13 cellular contexts compared by ENCODE assay signal in genomic region chr12:14138495-14138894, GRCh38.
DNase-seq lines count a peak whose midpoint lies in the region; ATAC-seq and TF ChIP-seq lines count a peak whose summit lies in the region.
"Had no signal": no experiment of that assay in that cellular context is flagged by ENCODE, and none has a peak within 500 bp of the region (broad histone marks: within the 10 kb centered on the region; RNA-seq: fewer than 3 reads in every experiment).

No MANE protein-coding gene starts in this region.

- H3K9me3 ChIP-seq in PC-9 (ENCODE audit: insufficient read depth, low read depth): no peaks in the 10 kb centered on the region
- no peaks in the 10 kb centered on the region for H3K9me3 ChIP-seq in ovary
- H3K9me3 ChIP-seq: adrenal gland, sigmoid colon had no signal

- no peak for TF ChIP-seq POLR2A in ovary (IDR thresholded peaks at IDR 0.05)

- no TSS peak for BruUV-seq in PC-9 (replicated peaks; lab: Mats Ljungman, UMichigan)

- no peaks in the 10 kb centered on the region for H3K36me3 ChIP-seq in PC-9 (ENCODE audit: low read depth)
- no peaks in the 10 kb centered on the region for H3K36me3 ChIP-seq in ovary
- H3K36me3 ChIP-seq: adrenal gland, sigmoid colon had no signal

- H3F3A ChIP-seq in PC-9 (ENCODE audit: insufficient read depth, low read depth): no peaks in the 10 kb centered on the region

- H3K4me3 ChIP-seq in PC-9 (no peak overlapping the region), ovary (no peak overlapping the region)
- H3K4me3 ChIP-seq: adrenal gland, sigmoid colon had no signal

- H4K20me1 ChIP-seq in PC-9 (ENCODE audit: insufficient read depth): no peaks in the 10 kb centered on the region

- no peak overlapping the region for H3K4me2 ChIP-seq in PC-9

- no peaks in the 10 kb centered on the region for H3K4me1 ChIP-seq in PC-9 (replicated peaks; ENCODE audit: insufficient read depth)
- no peaks in the 10 kb centered on the region for H3K4me1 ChIP-seq in ovary (ENCODE audit: insufficient read depth)
- H3K4me1 ChIP-seq: sigmoid colon had no signal

- POLR2A ChIA-PET in PC-9 (lab: Charles Lee; ENCODE audit: unreplicated experiment) (no interaction called here), RWPE1 (lab: Yijun Ruan, JAX; ENCODE audit: low non-redundant PET) (interaction anchor here (0.6 kb wide), 1 partner anchor 768 kb away, joined by 3 read pairs; no protein-coding TSS in a partner anchor)

- H3K27ac ChIP-seq in C4-2B (no peak overlapping the region), PC-9 (no peak overlapping the region), RWPE1 (no peak overlapping the region), ovary (no peak overlapping the region)
- H3K27ac ChIP-seq: adrenal gland, sigmoid colon had no signal

- no peak for DNase-seq in PC-9
- DNase-seq in iPS-NIHi7 (ENCODE audit: extremely low spot score): peak; percentile 62
- DNase-seq in RWPE1 (ENCODE audit: low spot score): no peak
- no peak for DNase-seq in ovary
- no peak for DNase-seq in kidney tubule cell (ENCODE audit: low spot score)
- DNase-seq: activated T-cell treated with anti-CD3 and anti-CD28 coated beads for 4 hours; adrenal gland; CD4-positive, alpha-beta T cell; dermis blood vessel endothelial cell; sigmoid colon had no signal

- no peak for ATAC-seq in HG03280 (IDR thresholded peaks at IDR 0.05; ENCODE audit: unreplicated experiment)

- no peaks in the 10 kb centered on the region; the same call in 1 of the 2 replicates for H3K27me3 ChIP-seq in PC-9 (ENCODE audit: insufficient read depth, low read depth)
- H3K27me3 ChIP-seq in ovary: no peaks in the 10 kb centered on the region
- H3K27me3 ChIP-seq: adrenal gland, sigmoid colon had no signal

- H2AFZ ChIP-seq in PC-9: no peak overlapping the region

- no peaks in the 10 kb centered on the region for H3K79me2 ChIP-seq in PC-9 (ENCODE audit: low read depth)

- TF ChIP-seq CTCF in C4-2B (conservative IDR thresholded peaks at IDR 0.05): peak; percentile 3; the same call in 1 of the 2 replicates
- TF ChIP-seq CTCF in GM12874 (IDR thresholded peaks at IDR 0.05; ENCODE audit: insufficient read depth, low read depth, low read length): peak; percentile 34; the same call in 1 of the 2 replicates
- peak; percentile 33; the same call in 1 of the 2 replicates for TF ChIP-seq CTCF in PC-9 (conservative IDR thresholded peaks at IDR 0.05)
- no peak for TF ChIP-seq CTCF in RWPE1 (conservative IDR thresholded peaks at IDR 0.05; ENCODE audit: low read depth)
- TF ChIP-seq CTCF in ovary (IDR thresholded peaks at IDR 0.05): no peak

- 62 to 68% (median 64%) methylated on average over 6 of the region's 6 CpGs for WGBS in ovary, 3 donors

- no peak for TF ChIP-seq EP300 in ovary (IDR thresholded peaks at IDR 0.05)

- CTCF ChIA-PET in PC-9 (lab: Charles Lee): no interaction called here
- CTCF ChIA-PET in RWPE1 (lab: Yijun Ruan, JAX): interaction anchor here (0.5 to 0.7 kb wide), 3 partner anchors 879 to 1675 kb away, joined by 3 to 6 read pairs (median 5); no protein-coding TSS in a partner anchor

- no peaks in the 10 kb centered on the region for H3K9me2 ChIP-seq in PC-9 (ENCODE audit: insufficient read depth)

- intact Hi-C loops in PC-9 (cut with micrococcal nuclease; ENCODE audit: unreplicated experiment) (no loop called here), ovary (cut with DNase I) (no loop called here)

Comparison
In these comparisons a context has a peak if more than half of its experiments do, and no peak if none do; other contexts are left out.
1. CTCF ChIP-seq: peak in C4-2B (single experiment), GM12874 (single experiment) and PC-9 (single experiment); none in RWPE1 (single experiment) and ovary (0 of 3).